1 cellular context compared by ENCODE assay signal in the genomic region with DNA sequence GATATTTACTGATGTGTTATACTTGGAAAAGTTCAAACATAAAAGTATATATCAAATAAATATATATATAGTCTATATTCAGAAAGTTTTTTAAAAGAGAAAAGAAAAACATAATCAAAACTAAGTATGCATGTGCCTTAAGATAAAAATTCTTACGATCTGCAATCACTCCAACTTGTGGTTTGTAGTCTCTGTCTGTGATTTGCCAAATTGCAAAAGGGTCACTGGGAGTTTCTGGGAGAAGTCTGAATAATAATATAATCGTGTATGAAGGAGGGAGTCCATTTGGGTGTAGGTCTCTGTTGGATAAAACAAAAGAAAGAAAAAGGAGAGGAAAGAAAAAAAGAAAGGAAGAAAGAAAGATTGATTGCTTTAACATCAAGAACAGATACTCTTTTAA.
TF ChIP-seq lines count a peak whose summit lies in the region.

No MANE protein-coding gene starts in this region.

TF ChIP-seq in HepG2, 621 proteins besides CTCF, POLR2A, EP300 and RAD21 (continued from another document):
- no peak for TF ChIP-seq PRDM4 (CRISPR knock-in tag; IDR thresholded peaks at IDR 0.05; ENCODE audit: borderline replicate concordance)
